8 cellular contexts compared by ENCODE assay signal in the genomic region with DNA sequence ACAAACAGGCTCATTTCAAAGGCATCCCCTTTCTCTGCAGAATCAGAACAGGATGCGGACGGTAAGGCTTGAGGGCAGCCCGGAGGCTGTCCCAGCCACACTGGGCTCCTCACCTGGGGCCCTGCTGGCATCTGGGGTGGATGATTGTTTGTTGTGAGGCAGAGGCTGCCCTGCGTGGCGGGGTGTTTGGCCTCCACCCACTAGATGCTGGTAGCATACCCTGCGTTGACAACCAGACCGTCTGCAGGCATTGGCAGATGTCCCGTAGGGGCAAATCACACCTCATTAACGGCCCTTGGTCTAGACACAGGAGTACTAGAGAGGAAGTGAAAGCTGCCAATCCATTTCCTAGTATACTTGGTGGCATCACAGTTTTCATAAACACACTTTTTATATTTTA. TPM values are rescaled to one million over a fixed set of nuclear protein-coding genes. Genes with fewer than 3 reads are reported as not detected.
A peak's percentile ranks its signal among the peaks of the same experiment; 100 is the strongest.
DNase-seq lines count a peak whose midpoint lies in the region; ATAC-seq, FAIRE-seq and TF ChIP-seq lines count a peak whose summit lies in the region.

No MANE protein-coding gene starts in this region.

- peaks cover 95% of the 10 kb centered on the region for H4K20me1 ChIP-seq in BLaER1

- ATAC-seq in HG03103 (IDR thresholded peaks at IDR 0.05; ENCODE audit: low read depth, unreplicated experiment) (peak; percentile 76), gastroesophageal sphincter (no peak)
- ATAC-seq in activated CD8-positive, alpha-beta T cell treated with anti-CD3 and anti-CD28 coated beads, Interleukin-2, amount 10 ng/mL, durations not matched to agents 7 days and 5 days = peak; percentile 76

- CTCF ChIA-PET in activated CD8-positive, alpha-beta T cell treated with anti-CD3 and anti-CD28 coated beads, Interleukin-2, amount 10 ng/mL, durations not matched to agents 7 days and 5 days (lab: Charles Lee) = interaction anchor here (0.9 to 1.9 kb wide), 2 partner anchors 11 to 127 kb away, joined by 3 to 6 read pairs; no protein-coding TSS in a partner anchor

- TF ChIP-seq EP300 in gastroesophageal sphincter (IDR thresholded peaks at IDR 0.05) = no peak

- no peak for TF ChIP-seq CTCF in gastroesophageal sphincter (IDR thresholded peaks at IDR 0.05)

- H3K27ac ChIP-seq in BLaER1 = peak overlapping the region; percentile 52; the same call in 1 of the 2 replicates
- H3K27ac ChIP-seq in gastroesophageal sphincter = no peak overlapping the region

- H3K27me3 Mint-ChIP-seq in activated CD8-positive, alpha-beta T cell treated with anti-CD3 and anti-CD28 coated beads, Interleukin-2, amount 10 ng/mL, durations not matched to agents 7 days and 5 days (ENCODE audit: low read depth) = no peaks in the 10 kb centered on the region

- no peak overlapping the region for H3K9ac ChIP-seq in BLaER1

- H3K4me3 Mint-ChIP-seq in activated CD8-positive, alpha-beta T cell treated with anti-CD3 and anti-CD28 coated beads, Interleukin-2, amount 10 ng/mL, durations not matched to agents 7 days and 5 days = peak overlapping the region; percentile 34

- H3K4me2 ChIP-seq in BLaER1 = peak overlapping the region; percentile 66

- H3K27ac Mint-ChIP-seq in activated CD8-positive, alpha-beta T cell treated with anti-CD3 and anti-CD28 coated beads, Interleukin-2, amount 10 ng/mL, durations not matched to agents 7 days and 5 days = peak overlapping the region; percentile 74

- H3K4me1 Mint-ChIP-seq in activated CD8-positive, alpha-beta T cell treated with anti-CD3 and anti-CD28 coated beads, Interleukin-2, amount 10 ng/mL, durations not matched to agents 7 days and 5 days (ENCODE audit: low read depth) = peaks cover 82% of the 10 kb centered on the region

- peak; percentile 52 for DNase-seq in GM19239 (ENCODE audit: insufficient read length, low spot score)
- no peak for DNase-seq in activated CD8-positive, alpha-beta T cell treated with anti-CD3 and anti-CD28 coated beads, Interleukin-2, amount 10 ng/mL, durations not matched to agents 7 days and 5 days
- DNase-seq in stimulated activated naive CD4-positive, alpha-beta T cell treated with Interleukin-2 at 50 U/mL for 16 hours (lab: John Stamatoyannopoulos, UW) = no peak
- DNase-seq in T1000 (lab: John Stamatoyannopoulos, UW) = no peak
- no peak for DNase-seq in DMS153 (lab: John Stamatoyannopoulos, UW)

- no peak for TF ChIP-seq POLR2A in gastroesophageal sphincter (IDR thresholded peaks at IDR 0.05)

- FAIRE-seq in GM19239 (lab: Jason Lieb, UNC) = peak; percentile 79

- H3K4me1 ChIP-seq in BLaER1 (peaks cover 39% of the 10 kb centered on the region), gastroesophageal sphincter (peaks cover 0 to 47% (median 16%) of the 10 kb centered on the region in 3 donors)

- peaks cover 27% of the 10 kb centered on the region for H3K9me3 ChIP-seq in BLaER1
- no peaks in the 10 kb centered on the region for H3K9me3 ChIP-seq in gastroesophageal sphincter

- H3K4me3 ChIP-seq in BLaER1 (no peak overlapping the region), gastroesophageal sphincter (no peak overlapping the region)

- peaks cover 68% of the 10 kb centered on the region for H3K36me3 ChIP-seq in BLaER1
- H3K36me3 ChIP-seq in gastroesophageal sphincter = no peaks in the 10 kb centered on the region

- H3K27me3 ChIP-seq in BLaER1 (no peaks in the 10 kb centered on the region), gastroesophageal sphincter (no peaks in the 10 kb centered on the region)

- POLR2A ChIA-PET in activated CD8-positive, alpha-beta T cell treated with anti-CD3 and anti-CD28 coated beads, Interleukin-2, amount 10 ng/mL, durations not matched to agents 7 days and 5 days (lab: Charles Lee) = no interaction called here

- no peaks in the 10 kb centered on the region for H3K9me3 Mint-ChIP-seq in activated CD8-positive, alpha-beta T cell treated with anti-CD3 and anti-CD28 coated beads, Interleukin-2, amount 10 ng/mL, durations not matched to agents 7 days and 5 days (ENCODE audit: insufficient read depth)

- WGBS in gastroesophageal sphincter (ENCODE audit: low coverage in 1 of 2), 2 donors = 58 to 61% methylated on average over 4 to 8 of the region's 9 CpGs

- H3K36me3 Mint-ChIP-seq in activated CD8-positive, alpha-beta T cell treated with anti-CD3 and anti-CD28 coated beads, Interleukin-2, amount 10 ng/mL, durations not matched to agents 7 days and 5 days (ENCODE audit: low read depth) = peaks cover 63% of the 10 kb centered on the region

RNA-seq across cellular contexts. Expression of gene MBP, which starts 52.3 kb away (rescaled TPM):
- total RNA-seq in activated CD8-positive, alpha-beta T cell treated with anti-CD3 and anti-CD28 coated beads, Interleukin-2, amount 10 ng/mL, durations not matched to agents 7 days and 5 days = 10 to 100 TPM; 86.5 to 87.0 TPM
- 10 to 100 TPM; 23.2 to 34.7 (median 28.2) TPM for total RNA-seq in gastroesophageal sphincter
